Comparison of ENCODE assay signal across 8 cellular contexts in the genomic region with DNA sequence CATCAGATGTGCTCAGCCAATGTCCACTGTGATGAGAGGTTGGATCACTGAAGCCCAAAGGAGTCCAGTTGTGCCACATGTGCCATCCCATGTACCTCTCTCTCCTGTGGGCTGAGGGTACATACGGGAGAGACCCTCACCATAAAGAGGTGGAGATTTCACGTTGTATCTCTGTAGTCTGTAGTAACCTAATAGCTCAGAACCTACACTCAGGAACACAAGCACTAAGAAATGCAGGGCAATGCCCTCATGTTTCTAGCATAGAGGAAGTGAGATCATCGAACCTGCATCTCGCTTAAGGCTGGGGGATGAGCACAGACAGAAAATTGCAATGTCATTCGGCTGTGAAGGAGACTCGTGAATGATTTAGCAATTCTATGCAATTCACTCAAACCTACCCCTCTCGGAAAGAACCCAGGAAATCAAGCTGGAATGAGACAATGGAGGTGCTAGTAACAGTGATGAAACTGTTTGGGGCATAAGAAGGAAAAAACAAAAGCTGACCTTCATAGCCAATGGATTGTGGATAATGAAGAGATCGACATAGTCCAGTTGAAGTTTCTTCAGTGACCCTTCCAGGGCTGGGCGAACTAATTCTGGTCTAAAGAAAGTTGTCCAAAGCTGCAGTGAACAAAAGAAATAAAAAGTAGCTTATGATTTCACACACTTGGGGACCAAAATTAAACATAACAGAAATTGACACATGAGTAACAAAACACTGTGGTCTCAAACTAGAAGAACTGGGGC.
DNase-seq lines count a peak whose midpoint lies in the region; ATAC-seq, FAIRE-seq and TF ChIP-seq lines count a peak whose summit lies in the region.

No MANE protein-coding gene starts in this region.

- no peaks in the 10 kb centered on the region for H3K36me3 ChIP-seq in BLaER1 treated with 17β-estradiol and CSF1 and Interleukin-3, amounts not matched to agents 10 nM and 100 nM

- H3K4me1 Mint-ChIP-seq in effector memory CD8-positive, alpha-beta T cell (ENCODE audit: low read depth in 2 of 2) = peaks cover 5 to 13% of the 10 kb centered on the region in 2 donors
- peaks cover 20% of the 10 kb centered on the region for H3K4me1 Mint-ChIP-seq in stimulated activated naive CD8-positive, alpha-beta T cell treated with anti-CD3 and anti-CD28 coated beads, Interleukin-15, amount 100 ng/mL, for 72 hours

- no peaks in the 10 kb centered on the region for H3K27me3 ChIP-seq in BLaER1 treated with 17β-estradiol and CSF1 and Interleukin-3, amounts not matched to agents 10 nM and 100 nM

- peaks cover 9 to 10% of the 10 kb centered on the region in 2 donors for H3K27me3 Mint-ChIP-seq in effector memory CD8-positive, alpha-beta T cell
- H3K27me3 Mint-ChIP-seq in stimulated activated naive CD8-positive, alpha-beta T cell treated with anti-CD3 and anti-CD28 coated beads, Interleukin-15, amount 100 ng/mL, for 72 hours = no peaks in the 10 kb centered on the region

- peak overlapping the region; percentile 36 to 91 (median 77); a peak in 21 of 22 replicates for H3K27ac ChIP-seq in BLaER1 treated with 17β-estradiol and CSF1 and Interleukin-3, amounts not matched to agents 10 nM and 100 nM

- no peak for TF ChIP-seq CTCF in D721Med (IDR thresholded peaks at IDR 0.05; ENCODE audit: insufficient read depth, missing control alignments)

- peak; percentile 56 for ATAC-seq in GM19468 (IDR thresholded peaks at IDR 0.05; ENCODE audit: extremely low read depth, unreplicated experiment)
- peak; percentile 69 for ATAC-seq in effector memory CD8-positive, alpha-beta T cell (replicated peaks)
- ATAC-seq in stimulated activated naive CD8-positive, alpha-beta T cell treated with anti-CD3 and anti-CD28 coated beads, Interleukin-15, amount 100 ng/mL, for 72 hours = peak; percentile 80
- no peak for ATAC-seq in GM19328 (IDR thresholded peaks at IDR 0.05; ENCODE audit: unreplicated experiment)

- no peaks in the 10 kb centered on the region for H3K9me3 Mint-ChIP-seq in effector memory CD8-positive, alpha-beta T cell
- H3K9me3 Mint-ChIP-seq in stimulated activated naive CD8-positive, alpha-beta T cell treated with anti-CD3 and anti-CD28 coated beads, Interleukin-15, amount 100 ng/mL, for 72 hours = peaks cover 0 to 3% of the 10 kb centered on the region in 2 donors

- H3K36me3 Mint-ChIP-seq in effector memory CD8-positive, alpha-beta T cell (ENCODE audit: insufficient read depth) = no peaks in the 10 kb centered on the region

- FAIRE-seq in D721Med (lab: Jason Lieb, UNC) = no peak

- peak overlapping the region; percentile 36 to 38 for H3K4me3 Mint-ChIP-seq in effector memory CD8-positive, alpha-beta T cell
- H3K4me3 Mint-ChIP-seq in stimulated activated naive CD8-positive, alpha-beta T cell treated with anti-CD3 and anti-CD28 coated beads, Interleukin-15, amount 100 ng/mL, for 72 hours = peak overlapping the region; percentile 25 to 40

- DNase-seq in NCI-H460 (ENCODE audit: extremely low read depth, low read depth) = peak; percentile 94
- no peak for DNase-seq in effector memory CD8-positive, alpha-beta T cell
- DNase-seq in stimulated activated naive CD8-positive, alpha-beta T cell treated with anti-CD3 and anti-CD28 coated beads, Interleukin-15, amount 100 ng/mL, for 72 hours = peak in 1 of 2 donors; percentile 19
- DNase-seq in D721Med (ENCODE audit: insufficient read length, low spot score) = no peak
- DNase-seq in NCI-H526 (lab: John Stamatoyannopoulos, UW) = no peak

- peak overlapping the region in 9 of 11 experiments; percentile 27 to 76 (median 54); a peak in 16 of 22 replicates for H3K9ac ChIP-seq in BLaER1 treated with 17β-estradiol and CSF1 and Interleukin-3, amounts not matched to agents 10 nM and 100 nM

- H3K4me3 ChIP-seq in BLaER1 treated with 17β-estradiol and CSF1 and Interleukin-3, amounts not matched to agents 10 nM and 100 nM = no peak overlapping the region

- peaks cover 0 to 37% (median 4%) of the 10 kb centered on the region in 11 experiments; a peak in 12 of 22 replicates for H3K9me3 ChIP-seq in BLaER1 treated with 17β-estradiol and CSF1 and Interleukin-3, amounts not matched to agents 10 nM and 100 nM (replicated peaks in 1 of 11)

- no peaks in the 10 kb centered on the region for H4K20me1 ChIP-seq in BLaER1 treated with 17β-estradiol and CSF1 and Interleukin-3, amounts not matched to agents 10 nM and 100 nM

- peak overlapping the region in 10 of 11 experiments; percentile 2 to 86 (median 72); a peak in 18 of 22 replicates for H3K4me2 ChIP-seq in BLaER1 treated with 17β-estradiol and CSF1 and Interleukin-3, amounts not matched to agents 10 nM and 100 nM

- H3K27ac Mint-ChIP-seq in effector memory CD8-positive, alpha-beta T cell = peak overlapping the region in 1 of 2 donors; percentile 23
- H3K27ac Mint-ChIP-seq in stimulated activated naive CD8-positive, alpha-beta T cell treated with anti-CD3 and anti-CD28 coated beads, Interleukin-15, amount 100 ng/mL, for 72 hours = peak overlapping the region; percentile 50 to 67

- H3K4me1 ChIP-seq in BLaER1 treated with 17β-estradiol and CSF1 and Interleukin-3, amounts not matched to agents 10 nM and 100 nM = peaks cover 0 to 63% (median 24%) of the 10 kb centered on the region in 10 experiments; a peak in 17 of 20 replicates
